In genomic region chr6:92545861-92546260, GRCh38 we compare ENCODE assay signal across 28 cellular contexts.
"Had no signal": no experiment of that assay in that cellular context is flagged by ENCODE, and none has a peak within 500 bp of the region (broad histone marks: within the 10 kb centered on the region; RNA-seq: fewer than 3 reads in every experiment).

No MANE protein-coding gene starts in this region.

- H3K9me3 Mint-ChIP-seq: activated CD4-positive, alpha-beta T cell treated with anti-CD3 and anti-CD28 coated beads, Interleukin-2, amount 10 ng/mL, durations not matched to agents 24 days and 14 days; activated T-helper 1 cell treated with anti-CD3 and anti-CD28 coated beads, Interleukin-12 subunit alpha, Interleukin-12 subunit beta, Interleukin-2, Interleukin-4 antibody, amounts not matched to agents 30 ng/mL and 10 ng/mL and 1 ng/mL, durations not matched to agents 14 hours and 24 hours and 36 hours had no signal

- H3K36me3 ChIP-seq: adrenal gland had no signal

- H3K4me3 Mint-ChIP-seq: activated CD4-positive, alpha-beta memory T cell treated with anti-CD3 and anti-CD28 coated beads for 36 hours; activated CD4-positive, alpha-beta T cell treated with anti-CD3 and anti-CD28 coated beads for 36 hours; activated CD4-positive, alpha-beta T cell treated with anti-CD3 and anti-CD28 coated beads, Interleukin-2, amount 10 ng/mL, durations not matched to agents 24 days and 14 days; activated CD8-positive, alpha-beta memory T cell treated with anti-CD3 and anti-CD28 coated beads, Interleukin-2, amount 10 ng/mL, durations not matched to agents 7 days and 5 days; activated CD8-positive, alpha-beta T cell treated with anti-CD3 and anti-CD28 coated beads, Interleukin-2, amount 10 ng/mL, durations not matched to agents 7 days and 5 days; activated naive CD4-positive, alpha-beta T cell treated with anti-CD3 and anti-CD28 coated beads for 36 hours; activated naive CD4-positive, alpha-beta T cell treated with anti-CD3 and anti-CD28 coated beads, Interleukin-2, amount 50 U/mL, for 24 hours; activated naive CD8-positive, alpha-beta T cell treated with anti-CD3 and anti-CD28 coated beads for 36 hours; activated naive CD8-positive, alpha-beta T cell treated with anti-CD3 and anti-CD28 coated beads, Interleukin-2, amount 50 U/mL, for 24 hours; activated T-helper 1 cell treated with anti-CD3 and anti-CD28 coated beads, Interleukin-12 subunit alpha, Interleukin-12 subunit beta, Interleukin-2, Interleukin-4 antibody, amounts not matched to agents 30 ng/mL and 10 ng/mL and 1 ng/mL, durations not matched to agents 14 hours and 24 hours and 36 hours; effector memory CD8-positive, alpha-beta T cell had no signal

- H3K27ac ChIP-seq: adrenal gland, body of pancreas had no signal

- H3K27me3 ChIP-seq: adrenal gland, body of pancreas had no signal

- DNase-seq: activated CD4-positive, alpha-beta memory T cell treated with anti-CD3 and anti-CD28 coated beads for 36 hours; activated CD4-positive, alpha-beta T cell treated with anti-CD3 and anti-CD28 coated beads for 36 hours; activated CD4-positive, alpha-beta T cell treated with anti-CD3 and anti-CD28 coated beads, Interleukin-2, amount 10 ng/mL, durations not matched to agents 24 days and 14 days; activated CD4-positive, CD25-positive, alpha-beta regulatory T cell; activated CD4-positive, CD25-positive, alpha-beta regulatory T cell treated with anti-CD3 and anti-CD28 coated beads, Interleukin-2, amount 50 U/mL, for 72 hours; activated CD8-positive, alpha-beta memory T cell treated with anti-CD3 and anti-CD28 coated beads, Interleukin-2, amount 10 ng/mL, durations not matched to agents 7 days and 5 days; activated CD8-positive, alpha-beta memory T cell treated with anti-CD3 and anti-CD28 coated beads, Interleukin-2, amount 50 U/mL, for 4 hours; activated CD8-positive, alpha-beta T cell treated with anti-CD3 and anti-CD28 coated beads, Interleukin-2, amount 10 ng/mL, durations not matched to agents 7 days and 5 days; activated effector memory CD4-positive, alpha-beta T cell treated with anti-CD3 and anti-CD28 coated beads, Interleukin-2, amount 50 U/mL, for 16 hours; activated naive CD4-positive, alpha-beta T cell treated with anti-CD3 and anti-CD28 coated beads for 36 hours; activated naive CD8-positive, alpha-beta T cell treated with anti-CD3 and anti-CD28 coated beads for 36 hours; activated naive CD8-positive, alpha-beta T cell treated with anti-CD3 and anti-CD28 coated beads, Interleukin-2, amount 50 U/mL, for 24 hours; activated T-cell treated with anti-CD3 and anti-CD28 coated beads, Interleukin-2, amount 50 U/mL, for 1 hour; activated T-cell treated with anti-CD3 and anti-CD28 coated beads, Interleukin-2, amount 50 U/mL, for 48 hours; adrenal gland; amygdala; aorta; body of pancreas; caudate nucleus; effector CD4-positive, alpha-beta T cell; effector memory CD8-positive, alpha-beta T cell; foreskin fibroblast; glutamatergic neuron; T-helper 2 cell had no signal

- H3K4me1 ChIP-seq: adrenal gland, body of pancreas had no signal

- H3K27me3 Mint-ChIP-seq: activated CD4-positive, alpha-beta memory T cell treated with anti-CD3 and anti-CD28 coated beads for 36 hours; activated CD4-positive, alpha-beta T cell treated with anti-CD3 and anti-CD28 coated beads for 36 hours; activated CD4-positive, alpha-beta T cell treated with anti-CD3 and anti-CD28 coated beads, Interleukin-2, amount 10 ng/mL, durations not matched to agents 24 days and 14 days; activated CD8-positive, alpha-beta memory T cell treated with anti-CD3 and anti-CD28 coated beads, Interleukin-2, amount 10 ng/mL, durations not matched to agents 7 days and 5 days; activated naive CD4-positive, alpha-beta T cell treated with anti-CD3 and anti-CD28 coated beads, Interleukin-2, amount 50 U/mL, for 24 hours; activated naive CD8-positive, alpha-beta T cell treated with anti-CD3 and anti-CD28 coated beads for 36 hours; activated naive CD8-positive, alpha-beta T cell treated with anti-CD3 and anti-CD28 coated beads, Interleukin-2, amount 50 U/mL, for 24 hours; effector memory CD8-positive, alpha-beta T cell had no signal

- ATAC-seq: activated CD4-positive, alpha-beta T cell treated with anti-CD3 and anti-CD28 coated beads for 36 hours; activated CD8-positive, alpha-beta memory T cell treated with anti-CD3 and anti-CD28 coated beads, Interleukin-2, amount 10 ng/mL, durations not matched to agents 7 days and 5 days; activated CD8-positive, alpha-beta T cell treated with anti-CD3 and anti-CD28 coated beads, Interleukin-2, amount 10 ng/mL, durations not matched to agents 7 days and 5 days; activated naive CD8-positive, alpha-beta T cell treated with anti-CD3 and anti-CD28 coated beads, Interleukin-2, amount 50 U/mL, for 24 hours; body of pancreas; effector memory CD8-positive, alpha-beta T cell; esophagus mucosa had no signal

- H3K36me3 Mint-ChIP-seq: activated CD4-positive, alpha-beta memory T cell treated with anti-CD3 and anti-CD28 coated beads for 36 hours; activated CD8-positive, alpha-beta memory T cell treated with anti-CD3 and anti-CD28 coated beads, Interleukin-2, amount 10 ng/mL, durations not matched to agents 7 days and 5 days; activated naive CD4-positive, alpha-beta T cell treated with anti-CD3 and anti-CD28 coated beads, Interleukin-2, amount 50 U/mL, for 24 hours; activated naive CD8-positive, alpha-beta T cell treated with anti-CD3 and anti-CD28 coated beads for 36 hours had no signal

- H3K4me1 Mint-ChIP-seq: activated CD4-positive, alpha-beta T cell treated with anti-CD3 and anti-CD28 coated beads for 36 hours; activated CD4-positive, alpha-beta T cell treated with anti-CD3 and anti-CD28 coated beads, Interleukin-2, amount 10 ng/mL, durations not matched to agents 24 days and 14 days; activated CD8-positive, alpha-beta memory T cell treated with anti-CD3 and anti-CD28 coated beads, Interleukin-2, amount 10 ng/mL, durations not matched to agents 7 days and 5 days; activated naive CD4-positive, alpha-beta T cell treated with anti-CD3 and anti-CD28 coated beads, Interleukin-2, amount 50 U/mL, for 24 hours; activated naive CD8-positive, alpha-beta T cell treated with anti-CD3 and anti-CD28 coated beads for 36 hours; activated naive CD8-positive, alpha-beta T cell treated with anti-CD3 and anti-CD28 coated beads, Interleukin-2, amount 50 U/mL, for 24 hours had no signal

- H3K4me3 ChIP-seq: adrenal gland, body of pancreas had no signal

- H3K9me3 ChIP-seq: adrenal gland, body of pancreas had no signal

- H3K27ac Mint-ChIP-seq: activated CD4-positive, alpha-beta memory T cell treated with anti-CD3 and anti-CD28 coated beads for 36 hours; activated CD4-positive, alpha-beta T cell treated with anti-CD3 and anti-CD28 coated beads for 36 hours; activated CD4-positive, alpha-beta T cell treated with anti-CD3 and anti-CD28 coated beads, Interleukin-2, amount 10 ng/mL, durations not matched to agents 24 days and 14 days; activated CD8-positive, alpha-beta memory T cell treated with anti-CD3 and anti-CD28 coated beads, Interleukin-2, amount 10 ng/mL, durations not matched to agents 7 days and 5 days; activated CD8-positive, alpha-beta T cell treated with anti-CD3 and anti-CD28 coated beads, Interleukin-2, amount 10 ng/mL, durations not matched to agents 7 days and 5 days; activated naive CD4-positive, alpha-beta T cell treated with anti-CD3 and anti-CD28 coated beads for 36 hours; activated naive CD4-positive, alpha-beta T cell treated with anti-CD3 and anti-CD28 coated beads, Interleukin-2, amount 50 U/mL, for 24 hours; activated naive CD8-positive, alpha-beta T cell treated with anti-CD3 and anti-CD28 coated beads for 36 hours; activated naive CD8-positive, alpha-beta T cell treated with anti-CD3 and anti-CD28 coated beads, Interleukin-2, amount 50 U/mL, for 24 hours; activated T-helper 1 cell treated with anti-CD3 and anti-CD28 coated beads, Interleukin-12 subunit alpha, Interleukin-12 subunit beta, Interleukin-2, Interleukin-4 antibody, amounts not matched to agents 30 ng/mL and 10 ng/mL and 1 ng/mL, durations not matched to agents 14 hours and 24 hours and 36 hours; activated T-helper 2 cell treated with anti-CD3 and anti-CD28 coated beads, Interferon-gamma antibody, Interleukin-2, Interleukin-4, amounts not matched to agents 10 μg/mL and 5 μg/mL and 100 μg/mL, durations not matched to agents 14 hours and 24 hours and 36 hours; effector memory CD8-positive, alpha-beta T cell had no signal
